In genomic region chr6:28383235-28384142, GRCh38 we compare ENCODE assay signal across 8 cellular contexts. TPM values are rescaled to one million over a fixed set of nuclear protein-coding genes. Genes with fewer than 3 reads are reported as not detected.
DNase-seq lines count a peak whose midpoint lies in the region; ATAC-seq, FAIRE-seq and TF ChIP-seq lines count a peak whose summit lies in the region.

No MANE protein-coding gene starts in this region.

- no peaks in the 10 kb centered on the region for H3K36me3 ChIP-seq in iPS-15b (ENCODE audit: control insufficient read depth, insufficient read depth, low read length)

- peaks cover 4% of the 10 kb centered on the region for H3K4me1 ChIP-seq in iPS-15b (ENCODE audit: control insufficient read depth, insufficient read depth, low read length)

- peak overlapping the region; percentile 13 for H3K9ac ChIP-seq in iPS-15b (ENCODE audit: low read depth, low read length)

- no peaks in the 10 kb centered on the region for H3K27me3 ChIP-seq in iPS-15b (ENCODE audit: control insufficient read depth, insufficient read depth, low read length)

- TF ChIP-seq CTCF in Calu3 (IDR thresholded peaks at IDR 0.05; ENCODE audit: unreplicated experiment): peak; percentile 77

- no TSS peak for BruUV-seq in Calu3 (replicated peaks; lab: Mats Ljungman, UMichigan)

- H3K27ac Mint-ChIP-seq in Calu3 (ENCODE audit: unreplicated experiment): peak overlapping the region; percentile 88

- peak overlapping the region; percentile 85 for H3K4me3 Mint-ChIP-seq in Calu3 (ENCODE audit: low read depth, unreplicated experiment)

- H3K9me3 ChIP-seq in iPS-15b (ENCODE audit: control insufficient read depth, insufficient read depth, low read length): no peaks in the 10 kb centered on the region

- H3K4me3 ChIP-seq in iPS-15b (ENCODE audit: low read depth, low read length): peak overlapping the region; percentile 34

- in situ Hi-C loops in T47D (cut with HindIII; ENCODE audit: low pct_unique_long_range_greater_than_20kb, low sequenced_read_pairs): no loop called here

- peaks cover 26% of the 10 kb centered on the region for H3K36me3 Mint-ChIP-seq in Calu3 (ENCODE audit: insufficient read depth, unreplicated experiment)

- peaks cover 8% of the 10 kb centered on the region for H3K9me3 Mint-ChIP-seq in Calu3 (ENCODE audit: low read depth, unreplicated experiment)

- H3K27me3 Mint-ChIP-seq in Calu3 (ENCODE audit: unreplicated experiment): no peaks in the 10 kb centered on the region

- ATAC-seq in GM19395 (IDR thresholded peaks at IDR 0.05; ENCODE audit: unreplicated experiment) (peak; percentile 94), HG03520 (IDR thresholded peaks at IDR 0.05; ENCODE audit: unreplicated experiment) (peak; percentile 86)

- FAIRE-seq in RCC 7860 (lab: Jason Lieb, UNC): no peak

- peaks cover 13% of the 10 kb centered on the region for H3K4me1 Mint-ChIP-seq in Calu3 (ENCODE audit: low read depth, unreplicated experiment)

- DNase-seq in Calu3 (peak; percentile 90), RCC 7860 (ENCODE audit: low spot score) (peak; percentile 72), T47D (ENCODE audit: low read depth in 1 of 2, low spot score in 1 of 2) (peak; percentile 47 to 90), retina (peak; percentile 95), GDM1 (lab: John Stamatoyannopoulos, UW) (no peak)

- intact Hi-C loops in Calu3 (cut with micrococcal nuclease; ENCODE audit: unreplicated experiment): loop anchor here (1.0 to 5.0 kb wide), 3 partner anchors 27 to 259 kb away; partner anchors contain the start of gene ZSCAN16

- CTCF ChIA-PET in Calu3 (lab: Charles Lee): interaction anchor here (0.5 to 1.8 kb wide), 9 partner anchors 10 to 165 kb away, joined by 3 to 14 read pairs (median 4); partner anchors contain the start of genes ZKSCAN4 and ZSCAN12

RNA-seq across cellular contexts. Expression of gene ZSCAN12, which starts 16.1 kb away (rescaled TPM):
- 4.7 and 5.2 TPM in 2 replicates for total RNA-seq in Calu3 (2022)

RNA-seq across cellular contexts. Expression of gene ZKSCAN3, which starts 33.7 kb away (rescaled TPM):
- total RNA-seq in Calu3 (2022): 7.3 and 7.8 TPM in 2 replicates

RNA-seq across cellular contexts. Expression of gene ZSCAN31, which starts 47.5 kb away (rescaled TPM):
- 4.9 and 5.8 TPM in 2 replicates for total RNA-seq in Calu3 (2022)

RNA-seq across cellular contexts. Expression of gene ZSCAN23, which starts 59.8 kb away (rescaled TPM):
- 1.8 and 3.7 TPM in 2 replicates for total RNA-seq in Calu3 (2022)
